In genomic region chr5:137825165-137825564, GRCh38 we compare ENCODE assay signal across 12 cellular contexts.
"Had no signal": no experiment of that assay in that cellular context is flagged by ENCODE, and none has a peak within 500 bp of the region (broad histone marks: within the 10 kb centered on the region; RNA-seq: fewer than 3 reads in every experiment).

No MANE protein-coding gene starts in this region.

- H3K27ac ChIP-seq: ascending aorta, ovary, testis, WERI-Rb-1 had no signal

- H3K4me1 ChIP-seq: testis had no signal

- H3K27me3 ChIP-seq: ascending aorta, ovary, testis had no signal

- DNase-seq: activated CD4-positive, alpha-beta T cell treated with anti-CD3 and anti-CD28 coated beads for 48 hours; activated naive CD4-positive, alpha-beta T cell; caudate nucleus; effector memory CD4-positive, alpha-beta T cell; left ventricle myocardium superior; ovary; stimulated activated CD4-positive, alpha-beta T cell treated with anti-CD3 and anti-CD28 coated beads, Interleukin-15, amount 100 ng/mL, for 24 hours; stimulated activated CD4-positive, alpha-beta T cell treated with anti-CD3 and anti-CD28 coated beads, Interleukin-4, amount 100 ng/mL, for 24 hours; stimulated activated naive CD8-positive, alpha-beta T cell treated with anti-CD3 and anti-CD28 coated beads, Interleukin-15, amount 100 ng/mL, for 72 hours; testis; WERI-Rb-1 had no signal

- H3K4me3 ChIP-seq: ascending aorta, ovary, testis had no signal

- H3K9me3 ChIP-seq: ascending aorta, ovary, testis had no signal

- ATAC-seq: left ventricle myocardium superior; stimulated activated naive CD8-positive, alpha-beta T cell treated with anti-CD3 and anti-CD28 coated beads, Interleukin-15, amount 100 ng/mL, for 72 hours had no signal

- H3K36me3 ChIP-seq: ascending aorta, ovary, WERI-Rb-1 had no signal
